In genomic region chr2:949894-950626, GRCh38 we compare ENCODE assay signal across 8 cellular contexts. TPM values are rescaled to one million over a fixed set of nuclear protein-coding genes. Genes with fewer than 3 reads are reported as not detected.
DNase-seq lines count a peak whose midpoint lies in the region; ATAC-seq, FAIRE-seq and TF ChIP-seq lines count a peak whose summit lies in the region.

No MANE protein-coding gene starts in this region.

- ATAC-seq in GM18870 (IDR thresholded peaks at IDR 0.05; ENCODE audit: unreplicated experiment) (no peak), GM21515 (IDR thresholded peaks at IDR 0.05; ENCODE audit: unreplicated experiment) (no peak)

- H3K4me1 ChIP-seq in BLaER1 (peaks cover 32% of the 10 kb centered on the region), colonic mucosa (no peaks in the 10 kb centered on the region), kidney (ENCODE audit: control insufficient read depth in 1 of 2, insufficient read depth in 1 of 2, low read depth in 1 of 2, low read length in 2 of 2) (no peaks in the 10 kb centered on the region)

- FAIRE-seq in kidney (lab: Jason Lieb, UNC), result no peak

- H3K27me3 Mint-ChIP-seq in nephron progenitor cell (ENCODE audit: low read depth, poor library complexity), result peaks cover 89% of the 10 kb centered on the region

- H3K9me3 ChIP-seq in BLaER1 (peaks cover 2% of the 10 kb centered on the region), KOPT-K1 (ENCODE audit: insufficient read depth, low read length, poor library complexity, severe bottlenecking) (peaks cover under 1% of the 10 kb centered on the region), colonic mucosa (no peaks in the 10 kb centered on the region), kidney (ENCODE audit: control insufficient read depth in 1 of 2, low read length in 2 of 2) (peaks cover 0 to 3% of the 10 kb centered on the region in 2 donors)

- TF ChIP-seq CTCF in colonic mucosa (IDR thresholded peaks at IDR 0.05) (no peak), nephron progenitor cell (IDR thresholded peaks at IDR 0.05) (no peak), kidney (IDR thresholded peaks at IDR 0.05; ENCODE audit: borderline replicate concordance, extremely low read depth, insufficient read depth) (no peak)

- intact Hi-C loops in colonic mucosa (cut with DNase I) (loop anchor here (10.0 kb wide), 1 partner anchor 595 kb away; no protein-coding TSS in a partner anchor), kidney (cut with DNase I) (no loop called here)

- H3K27ac Mint-ChIP-seq in nephron progenitor cell, result no peak overlapping the region

- H3K4me1 Mint-ChIP-seq in nephron progenitor cell, result peaks cover 20% of the 10 kb centered on the region

- H4K20me1 ChIP-seq in BLaER1, result 0 out of 2 replicates have a peak, but pooled peaks cover 12% of the 10 kb centered on the region

- peak overlapping the region; percentile 70 for H3K4me3 ChIP-seq in BLaER1
- peak overlapping the region; percentile 45 for H3K4me3 ChIP-seq in colonic mucosa
- H3K4me3 ChIP-seq in kidney (ENCODE audit: low read length in 2 of 2), result peak overlapping the region in 1 of 2 donors; percentile 34

- H3K27me3 ChIP-seq in BLaER1 (peaks cover 57% of the 10 kb centered on the region), colonic mucosa (peaks cover 31% of the 10 kb centered on the region)

- no peak overlapping the region for H3K27ac ChIP-seq in BLaER1
- H3K27ac ChIP-seq in KOPT-K1 (ENCODE audit: low read depth, low read length, poor library complexity, severe bottlenecking), result peak overlapping the region; percentile 66
- no peak overlapping the region for H3K27ac ChIP-seq in colonic mucosa
- no peak overlapping the region for H3K27ac ChIP-seq in kidney (ENCODE audit: low read depth in 2 of 2, low read length in 2 of 2)

- H3K36me3 Mint-ChIP-seq in nephron progenitor cell (ENCODE audit: low read depth), result no peaks in the 10 kb centered on the region

- peak overlapping the region; percentile 89 for H3K4me2 ChIP-seq in BLaER1

- H3K36me3 ChIP-seq in BLaER1 (no peaks in the 10 kb centered on the region), KOPT-K1 (ENCODE audit: insufficient read depth, low read length) (no peaks in the 10 kb centered on the region), colonic mucosa (no peaks in the 10 kb centered on the region), kidney (ENCODE audit: control insufficient read depth in 1 of 2, insufficient read depth in 2 of 2, low read length in 2 of 2) (no peaks in the 10 kb centered on the region)

- H3K9me3 Mint-ChIP-seq in nephron progenitor cell, result peaks cover 12% of the 10 kb centered on the region

- H3K9ac ChIP-seq in BLaER1, result peak overlapping the region; percentile 52
- no peak overlapping the region for H3K9ac ChIP-seq in colonic mucosa (ENCODE audit: low read depth in 2 of 2, low read length in 2 of 2)
- no peak overlapping the region for H3K9ac ChIP-seq in kidney (ENCODE audit: low read length in 2 of 2)

- peak overlapping the region; percentile 76 for H3K4me3 Mint-ChIP-seq in nephron progenitor cell

- no peak for DNase-seq in colonic mucosa
- peak; percentile 30 for DNase-seq in nephron progenitor cell
- no peak for DNase-seq in kidney
- no peak for DNase-seq in activated gamma-delta T cell treated with Interleukin-2 at 50 U/mL for 16 hours

RNA-seq across cellular contexts. Expression of gene SNTG2, which starts 0.6 kb away (rescaled TPM):
- total RNA-seq in colonic mucosa, result 1 to 10 TPM in 1 of 2 donors, under 1 TPM in 1; 0.72 to 1.0 TPM
- total RNA-seq in kidney, result 2.2 TPM
- not detected for polyA plus RNA-seq in kidney (ENCODE audit: insufficient read depth, low read depth, low replicate concordance)
